Comparison of ENCODE assay signal across 1 cellular context in the genomic region with DNA sequence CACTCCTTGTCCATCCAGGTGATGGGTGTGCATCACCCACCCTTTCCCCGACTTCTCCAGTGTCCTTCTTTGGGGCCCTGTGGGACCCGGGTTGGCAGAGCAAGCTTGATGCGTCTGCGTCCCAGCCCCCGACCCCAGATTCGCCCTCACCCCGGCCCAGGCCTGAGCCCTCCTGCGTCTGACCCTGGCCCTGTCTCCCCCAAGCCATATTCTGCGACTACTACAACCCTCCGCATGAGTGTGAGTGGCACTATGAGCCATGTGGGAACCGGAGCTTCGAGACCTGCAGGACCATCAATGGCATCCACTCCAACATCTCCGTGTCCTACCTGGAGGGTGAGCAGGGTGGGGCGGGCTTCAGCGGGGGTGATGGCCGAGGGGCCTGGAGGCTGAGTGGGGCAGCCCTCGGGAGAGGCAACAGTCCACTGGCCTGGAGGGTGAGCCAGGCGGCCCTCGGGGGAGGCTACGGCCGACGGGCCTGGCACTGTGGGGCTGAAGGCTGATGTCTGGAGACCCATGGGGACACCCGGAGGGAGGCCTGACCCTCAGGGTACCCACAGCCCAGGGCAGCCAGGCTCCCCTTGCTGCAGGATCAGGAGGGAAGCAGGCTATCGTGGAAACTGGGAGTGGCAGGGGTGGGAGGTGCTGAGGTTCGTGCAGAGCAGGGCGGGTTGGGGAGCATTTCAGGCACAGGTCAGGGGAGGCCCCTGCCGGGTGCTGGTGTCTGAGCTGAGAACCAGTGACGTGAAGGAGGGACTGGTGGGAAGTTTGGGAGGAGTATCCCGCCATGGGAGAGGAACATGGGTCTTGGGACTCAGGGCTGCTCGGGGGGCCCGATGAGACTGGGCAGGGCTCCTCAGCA.
TF ChIP-seq lines count a peak whose summit lies in the region.

No MANE protein-coding gene starts in this region.

TF ChIP-seq in HepG2, 621 proteins besides CTCF, POLR2A, EP300 and RAD21:
- TF ChIP-seq THAP9 (CRISPR knock-in tag; IDR thresholded peaks at IDR 0.05; ENCODE audit: borderline replicate concordance) (no peak), CCAR2 (optimal IDR thresholded peaks at IDR 0.05; ENCODE audit: low read depth, low read length) (no peak), CBX1 (IDR thresholded peaks at IDR 0.05; ENCODE audit: low read depth) (no peak), KLF9 (CRISPR knock-in tag; IDR thresholded peaks at IDR 0.05; ENCODE audit: low read depth) (no peak), ZNF446 (CRISPR knock-in tag; IDR thresholded peaks at IDR 0.05) (no peak), GZF1 (CRISPR knock-in tag; IDR thresholded peaks at IDR 0.05) (no peak), ZFP62 (CRISPR knock-in tag; IDR thresholded peaks at IDR 0.05) (no peak), ZNF552 (CRISPR knock-in tag; IDR thresholded peaks at IDR 0.05; ENCODE audit: borderline replicate concordance) (no peak), NCOR1 (IDR thresholded peaks at IDR 0.05; ENCODE audit: borderline replicate concordance, low read length) (no peak), PREB (CRISPR knock-in tag; IDR thresholded peaks at IDR 0.05) (no peak), ZNF7 (CRISPR knock-in tag; IDR thresholded peaks at IDR 0.05) (no peak), ZNF780A (CRISPR knock-in tag; IDR thresholded peaks at IDR 0.05) (no peak), ASH2L (IDR thresholded peaks at IDR 0.05; ENCODE audit: insufficient read length, low read depth, low read length) (no peak), ZNF720 (CRISPR knock-in tag; IDR thresholded peaks at IDR 0.05) (no peak), ETV6 (CRISPR knock-in tag; conservative IDR thresholded peaks at IDR 0.05) (no peak), MAFK (conservative IDR thresholded peaks at IDR 0.05 in 1 of 2, IDR thresholded peaks at IDR 0.05 in 1 of 2; ENCODE audit: low read length in 2 of 2) (no peak), SMARCC2 (IDR thresholded peaks at IDR 0.05) (no peak), ZNF605 (CRISPR knock-in tag; IDR thresholded peaks at IDR 0.05) (no peak)
- TF ChIP-seq, protein P1, sequence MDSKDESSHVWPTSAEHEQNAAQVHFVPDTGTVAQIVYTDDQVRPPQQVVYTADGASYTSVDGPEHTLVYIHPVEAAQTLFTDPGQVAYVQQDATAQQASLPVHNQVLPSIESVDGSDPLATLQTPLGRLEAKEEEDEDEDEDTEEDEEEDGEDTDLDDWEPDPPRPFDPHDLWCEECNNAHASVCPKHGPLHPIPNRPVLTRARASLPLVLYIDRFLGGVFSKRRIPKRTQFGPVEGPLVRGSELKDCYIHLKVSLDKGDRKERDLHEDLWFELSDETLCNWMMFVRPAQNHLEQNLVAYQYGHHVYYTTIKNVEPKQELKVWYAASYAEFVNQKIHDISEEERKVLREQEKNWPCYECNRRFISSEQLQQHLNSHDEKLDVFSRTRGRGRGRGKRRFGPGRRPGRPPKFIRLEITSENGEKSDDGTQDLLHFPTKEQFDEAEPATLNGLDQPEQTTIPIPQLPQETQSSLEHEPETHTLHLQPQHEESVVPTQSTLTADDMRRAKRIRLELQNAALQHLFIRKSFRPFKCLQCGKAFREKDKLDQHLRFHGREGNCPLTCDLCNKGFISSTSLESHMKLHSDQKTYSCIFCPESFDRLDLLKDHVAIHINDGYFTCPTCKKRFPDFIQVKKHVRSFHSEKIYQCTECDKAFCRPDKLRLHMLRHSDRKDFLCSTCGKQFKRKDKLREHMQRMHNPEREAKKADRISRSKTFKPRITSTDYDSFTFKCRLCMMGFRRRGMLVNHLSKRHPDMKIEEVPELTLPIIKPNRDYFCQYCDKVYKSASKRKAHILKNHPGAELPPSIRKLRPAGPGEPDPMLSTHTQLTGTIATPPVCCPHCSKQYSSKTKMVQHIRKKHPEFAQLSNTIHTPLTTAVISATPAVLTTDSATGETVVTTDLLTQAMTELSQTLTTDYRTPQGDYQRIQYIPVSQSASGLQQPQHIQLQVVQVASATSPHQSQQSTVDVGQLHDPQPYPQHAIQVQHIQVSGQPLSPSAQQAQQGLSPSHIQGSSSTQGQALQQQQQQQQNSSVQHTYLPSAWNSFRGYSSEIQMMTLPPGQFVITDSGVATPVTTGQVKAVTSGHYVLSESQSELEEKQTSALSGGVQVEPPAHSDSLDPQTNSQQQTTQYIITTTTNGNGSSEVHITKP (CRISPR knock-in tag; IDR thresholded peaks at IDR 0.05; ENCODE audit: low read depth): no peak
